8 cellular contexts compared by ENCODE assay signal in genomic region chr11:125165664-125166346, GRCh38. TPM values are rescaled to one million over a fixed set of nuclear protein-coding genes. Genes with fewer than 3 reads are reported as not detected.
DNase-seq lines count a peak whose midpoint lies in the region; ATAC-seq lines count a peak whose summit lies in the region.

No MANE protein-coding gene starts in this region.

- H3K4me1 Mint-ChIP-seq in activated T-helper 1 cell treated with anti-CD3 and anti-CD28 coated beads, Interleukin-12 subunit alpha, Interleukin-12 subunit beta, Interleukin-2, Interleukin-4 antibody, amounts not matched to agents 30 ng/mL and 10 ng/mL and 1 ng/mL, durations not matched to agents 14 hours and 24 hours and 36 hours (ENCODE audit: low read depth) = peaks cover 16% of the 10 kb centered on the region

- intact Hi-C loops in activated T-helper 1 cell treated with anti-CD3 and anti-CD28 coated beads, Interleukin-12 subunit alpha, Interleukin-12 subunit beta, Interleukin-2, Interleukin-4 antibody, amounts not matched to agents 30 ng/mL and 10 ng/mL and 1 ng/mL, durations not matched to agents 14 hours and 24 hours and 36 hours (cut with micrococcal nuclease) = loop anchor here (5.0 to 10.0 kb wide), 3 partner anchors 239 to 324 kb away; partner anchors contain the start of gene ROBO3

- H3K4me3 ChIP-seq in iPS-11a (ENCODE audit: low read depth, low read length) = peak overlapping the region; percentile 49
- H3K4me3 ChIP-seq in skin epidermis = peak overlapping the region; percentile 32 to 57 (median 42)

- peak overlapping the region in 11 of 21 experiments; percentile 2 to 81 (median 64) for H3K27ac ChIP-seq in skin epidermis

- peak; percentile 13 for ATAC-seq in GM18909 (IDR thresholded peaks at IDR 0.05; ENCODE audit: poor library complexity, unreplicated experiment)
- no peak for ATAC-seq in HG02884 (IDR thresholded peaks at IDR 0.05; ENCODE audit: unreplicated experiment)

- no peak overlapping the region for H3K27ac Mint-ChIP-seq in activated T-helper 1 cell treated with anti-CD3 and anti-CD28 coated beads, Interleukin-12 subunit alpha, Interleukin-12 subunit beta, Interleukin-2, Interleukin-4 antibody, amounts not matched to agents 30 ng/mL and 10 ng/mL and 1 ng/mL, durations not matched to agents 14 hours and 24 hours and 36 hours

- H3K27me3 Mint-ChIP-seq in activated T-helper 1 cell treated with anti-CD3 and anti-CD28 coated beads, Interleukin-12 subunit alpha, Interleukin-12 subunit beta, Interleukin-2, Interleukin-4 antibody, amounts not matched to agents 30 ng/mL and 10 ng/mL and 1 ng/mL, durations not matched to agents 14 hours and 24 hours and 36 hours (ENCODE audit: insufficient read depth) = peaks cover 68% of the 10 kb centered on the region

- H3K9me3 Mint-ChIP-seq in activated T-helper 1 cell treated with anti-CD3 and anti-CD28 coated beads, Interleukin-12 subunit alpha, Interleukin-12 subunit beta, Interleukin-2, Interleukin-4 antibody, amounts not matched to agents 30 ng/mL and 10 ng/mL and 1 ng/mL, durations not matched to agents 14 hours and 24 hours and 36 hours = no peaks in the 10 kb centered on the region

- H3K36me3 Mint-ChIP-seq in activated T-helper 1 cell treated with anti-CD3 and anti-CD28 coated beads, Interleukin-12 subunit alpha, Interleukin-12 subunit beta, Interleukin-2, Interleukin-4 antibody, amounts not matched to agents 30 ng/mL and 10 ng/mL and 1 ng/mL, durations not matched to agents 14 hours and 24 hours and 36 hours (ENCODE audit: low read depth) = no peaks in the 10 kb centered on the region

- H3K4me3 Mint-ChIP-seq in activated T-helper 1 cell treated with anti-CD3 and anti-CD28 coated beads, Interleukin-12 subunit alpha, Interleukin-12 subunit beta, Interleukin-2, Interleukin-4 antibody, amounts not matched to agents 30 ng/mL and 10 ng/mL and 1 ng/mL, durations not matched to agents 14 hours and 24 hours and 36 hours = peak overlapping the region; percentile 72

- DNase-seq in 8988T (peak; percentile 43), NCI-H2171 treated with DMSO at 0.1 percent for 48 hours (lab: John Stamatoyannopoulos, UW) (no peak), NCI-H510A (lab: John Stamatoyannopoulos, UW) (no peak)
- no peak for DNase-seq in activated T-helper 1 cell treated with anti-CD3 and anti-CD28 coated beads, Interleukin-12 subunit alpha, Interleukin-12 subunit beta, Interleukin-2, Interleukin-4 antibody, amounts not matched to agents 30 ng/mL and 10 ng/mL and 1 ng/mL, durations not matched to agents 14 hours and 24 hours and 36 hours (ENCODE audit: low spot score)

RNA-seq across cellular contexts. Expression of gene PKNOX2, which starts 1.3 kb away (rescaled TPM):
- total RNA-seq in activated T-helper 1 cell treated with anti-CD3 and anti-CD28 coated beads, Interleukin-12 subunit alpha, Interleukin-12 subunit beta, Interleukin-2, Interleukin-4 antibody, amounts not matched to agents 30 ng/mL and 10 ng/mL and 1 ng/mL, durations not matched to agents 14 hours and 24 hours and 36 hours = not detected in 2 replicates

RNA-seq across cellular contexts. Expression of gene TMEM218, which starts 54.4 kb away (rescaled TPM):
- 14.6 and 18.0 TPM in 2 replicates for total RNA-seq in activated T-helper 1 cell treated with anti-CD3 and anti-CD28 coated beads, Interleukin-12 subunit alpha, Interleukin-12 subunit beta, Interleukin-2, Interleukin-4 antibody, amounts not matched to agents 30 ng/mL and 10 ng/mL and 1 ng/mL, durations not matched to agents 14 hours and 24 hours and 36 hours
